ENCODE assay signal across 1 cellular context in the genomic region with DNA sequence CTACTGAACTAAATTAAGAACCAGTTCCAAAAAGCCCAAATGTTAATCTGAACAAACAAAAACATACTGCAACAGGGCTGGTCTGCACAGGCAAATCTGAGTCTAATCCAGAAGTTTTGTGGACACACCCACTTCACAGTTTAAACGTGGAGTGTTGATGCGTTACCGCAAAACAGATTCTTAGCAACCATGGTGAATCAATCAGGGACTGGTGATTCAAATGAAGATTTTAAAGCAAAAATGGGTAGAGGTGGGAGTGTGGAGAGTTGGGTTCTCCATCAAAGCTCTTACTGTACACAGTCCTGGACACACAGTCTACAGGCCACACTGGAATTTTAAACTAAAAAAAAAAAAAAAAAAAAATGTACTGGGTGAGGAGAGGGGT.
TF ChIP-seq lines count a peak whose summit lies in the region.

No MANE protein-coding gene starts in this region.

TF ChIP-seq in HepG2, 621 proteins besides CTCF, POLR2A, EP300 and RAD21 (continued from another document):
- TF ChIP-seq, protein P1, sequence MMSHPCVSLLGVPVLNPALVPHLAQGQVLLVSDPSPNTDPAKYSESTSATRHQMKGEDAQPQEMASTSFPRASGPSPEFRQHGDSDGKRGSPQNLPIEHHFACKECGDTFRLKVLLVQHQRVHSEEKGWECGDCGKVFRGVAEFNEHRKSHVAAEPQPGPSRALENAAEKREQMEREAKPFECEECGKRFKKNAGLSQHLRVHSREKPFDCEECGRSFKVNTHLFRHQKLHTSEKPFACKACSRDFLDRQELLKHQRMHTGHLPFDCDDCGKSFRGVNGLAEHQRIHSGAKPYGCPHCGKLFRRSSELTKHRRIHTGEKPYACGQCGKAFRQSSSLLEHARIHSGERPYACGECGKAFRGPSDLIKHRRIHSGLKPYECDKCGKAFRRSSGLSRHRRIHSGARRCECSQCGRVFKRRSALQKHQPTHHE (CRISPR knock-in tag; IDR thresholded peaks at IDR 0.05; ENCODE audit: borderline replicate concordance) = no peak
- TF ChIP-seq ATF7 (IDR thresholded peaks at IDR 0.05) (no peak), ATF7 (CRISPR knock-in tag; IDR thresholded peaks at IDR 0.05) (no peak), HMGXB4 (CRISPR knock-in tag; IDR thresholded peaks at IDR 0.05; ENCODE audit: borderline replicate concordance in 1 of 2, low read depth in 1 of 2) (no peak), NFATC3 (CRISPR knock-in tag; IDR thresholded peaks at IDR 0.05) (no peak), ZNF670 (CRISPR knock-in tag; IDR thresholded peaks at IDR 0.05; ENCODE audit: borderline replicate concordance) (no peak), KDM5A (IDR thresholded peaks at IDR 0.05; ENCODE audit: borderline replicate concordance, low read length) (no peak), RFX1 (IDR thresholded peaks at IDR 0.05) (peak; percentile 26; the same call in 1 of the 2 replicates)
- TF ChIP-seq, protein P2, sequence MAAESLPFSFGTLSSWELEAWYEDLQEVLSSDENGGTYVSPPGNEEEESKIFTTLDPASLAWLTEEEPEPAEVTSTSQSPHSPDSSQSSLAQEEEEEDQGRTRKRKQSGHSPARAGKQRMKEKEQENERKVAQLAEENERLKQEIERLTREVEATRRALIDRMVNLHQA (CRISPR knock-in tag; IDR thresholded peaks at IDR 0.05) = no peak
- TF ChIP-seq, protein P3, sequence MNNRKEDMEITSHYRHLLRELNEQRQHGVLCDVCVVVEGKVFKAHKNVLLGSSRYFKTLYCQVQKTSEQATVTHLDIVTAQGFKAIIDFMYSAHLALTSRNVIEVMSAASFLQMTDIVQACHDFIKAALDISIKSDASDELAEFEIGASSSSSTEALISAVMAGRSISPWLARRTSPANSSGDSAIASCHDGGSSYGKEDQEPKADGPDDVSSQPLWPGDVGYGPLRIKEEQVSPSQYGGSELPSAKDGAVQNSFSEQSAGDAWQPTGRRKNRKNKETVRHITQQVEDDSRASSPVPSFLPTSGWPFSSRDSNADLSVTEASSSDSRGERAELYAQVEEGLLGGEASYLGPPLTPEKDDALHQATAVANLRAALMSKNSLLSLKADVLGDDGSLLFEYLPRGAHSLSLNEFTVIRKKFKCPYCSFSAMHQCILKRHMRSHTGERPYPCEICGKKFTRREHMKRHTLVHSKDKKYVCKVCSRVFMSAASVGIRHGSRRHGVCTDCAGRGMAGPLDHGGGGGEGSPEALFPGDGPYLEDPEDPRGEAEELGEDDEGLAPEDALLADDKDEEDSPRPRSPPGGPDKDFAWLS (CRISPR knock-in tag; IDR thresholded peaks at IDR 0.05; ENCODE audit: borderline replicate concordance) = no peak
